ENCODE assay signal across 8 cellular contexts in genomic region chr4:155759372-155760252, GRCh38. TPM values are rescaled to one million over a fixed set of nuclear protein-coding genes. Genes with fewer than 3 reads are reported as not detected.
A peak's percentile ranks its signal among the peaks of the same experiment; 100 is the strongest.
DNase-seq lines count a peak whose midpoint lies in the region; ATAC-seq and TF ChIP-seq lines count a peak whose summit lies in the region.

No MANE protein-coding gene starts in this region.

- no peaks in the 10 kb centered on the region for H3K36me3 ChIP-seq in neural progenitor cell

- H3K27me3 ChIP-seq in neural progenitor cell = peaks cover 23% of the 10 kb centered on the region

- H3K4me3 ChIP-seq in neural progenitor cell = peak overlapping the region; percentile 59

- peaks cover 24% of the 10 kb centered on the region for H3K4me1 ChIP-seq in neural progenitor cell

- H3K27ac Mint-ChIP-seq in neural progenitor cell = no peak overlapping the region

- H3K9me3 ChIP-seq in neural progenitor cell (ENCODE audit: low read depth) = no peaks in the 10 kb centered on the region

- H3K4me3 Mint-ChIP-seq in neural progenitor cell = peak overlapping the region; percentile 87

- no peak overlapping the region for H3K9ac ChIP-seq in neural progenitor cell

- DNase-seq in Ammon's horn (ENCODE audit: low spot score) (peak; percentile 59), germinal center (ENCODE audit: low spot score) (peak; percentile 3), neural progenitor cell (ENCODE audit: low spot score) (peak; percentile 75), LoVo (ENCODE audit: low spot score) (no peak), A172 (ENCODE audit: low spot score) (no peak)
- peak; percentile 18 for DNase-seq in activated T-cell treated with anti-CD3 and anti-CD28 coated beads, Interleukin-2, amount 50 U/mL, for 1 hour

- H3F3A ChIP-seq in neural progenitor cell (ENCODE audit: low read depth) = peaks cover 6% of the 10 kb centered on the region

- peak overlapping the region; percentile 95 for H2AFZ ChIP-seq in neural progenitor cell (replicated peaks)

- H3K27me3 Mint-ChIP-seq in neural progenitor cell (ENCODE audit: insufficient read depth, low read depth) = peaks cover 6% of the 10 kb centered on the region

- peak overlapping the region; percentile 91 for H3K4me2 ChIP-seq in neural progenitor cell

- TF ChIP-seq CTCF in neural progenitor cell (IDR thresholded peaks at IDR 0.05) = peak; percentile 31

- H3K9me3 Mint-ChIP-seq in neural progenitor cell = peaks cover 5% of the 10 kb centered on the region

- no peak overlapping the region for H3K27ac ChIP-seq in neural progenitor cell

- peak; percentile 25 for ATAC-seq in GM19035 (IDR thresholded peaks at IDR 0.05; ENCODE audit: unreplicated experiment)
- ATAC-seq in HG03432 (IDR thresholded peaks at IDR 0.05; ENCODE audit: unreplicated experiment) = peak; percentile 31

- H3K4me1 Mint-ChIP-seq in neural progenitor cell = peaks cover 31% of the 10 kb centered on the region

- peaks cover 2% of the 10 kb centered on the region for H3K36me3 Mint-ChIP-seq in neural progenitor cell

- H4K20me1 ChIP-seq in neural progenitor cell (ENCODE audit: low read depth) = no peaks in the 10 kb centered on the region

- no peaks in the 10 kb centered on the region for H3K79me2 ChIP-seq in neural progenitor cell (ENCODE audit: low read depth)

RNA-seq across cellular contexts. Expression of gene GUCY1B1, which starts 0.8 kb away (rescaled TPM):
- total RNA-seq in neural progenitor cell (ENCODE audit: low replicate concordance) = 10.8 and 10.9 TPM in 2 replicates
- total RNA-seq in A172 (2014; rRNA removed; shearing (Covaris generic)) = 3.0 and 6.1 TPM in 2 replicates

Comparison
In these comparisons a context has a peak if more than half of its experiments do, and no peak if none do; other contexts are left out.
1. DNase-seq: peak in Ammon's horn (single experiment), activated T-cell treated with anti-CD3 and anti-CD28 coated beads, Interleukin-2, amount 50 U/mL, for 1 hour (single experiment), germinal center (single experiment) and neural progenitor cell (single experiment); none in LoVo (single experiment) and A172 (single experiment).